ENCODE assay signal across 9 cellular contexts in the genomic region with DNA sequence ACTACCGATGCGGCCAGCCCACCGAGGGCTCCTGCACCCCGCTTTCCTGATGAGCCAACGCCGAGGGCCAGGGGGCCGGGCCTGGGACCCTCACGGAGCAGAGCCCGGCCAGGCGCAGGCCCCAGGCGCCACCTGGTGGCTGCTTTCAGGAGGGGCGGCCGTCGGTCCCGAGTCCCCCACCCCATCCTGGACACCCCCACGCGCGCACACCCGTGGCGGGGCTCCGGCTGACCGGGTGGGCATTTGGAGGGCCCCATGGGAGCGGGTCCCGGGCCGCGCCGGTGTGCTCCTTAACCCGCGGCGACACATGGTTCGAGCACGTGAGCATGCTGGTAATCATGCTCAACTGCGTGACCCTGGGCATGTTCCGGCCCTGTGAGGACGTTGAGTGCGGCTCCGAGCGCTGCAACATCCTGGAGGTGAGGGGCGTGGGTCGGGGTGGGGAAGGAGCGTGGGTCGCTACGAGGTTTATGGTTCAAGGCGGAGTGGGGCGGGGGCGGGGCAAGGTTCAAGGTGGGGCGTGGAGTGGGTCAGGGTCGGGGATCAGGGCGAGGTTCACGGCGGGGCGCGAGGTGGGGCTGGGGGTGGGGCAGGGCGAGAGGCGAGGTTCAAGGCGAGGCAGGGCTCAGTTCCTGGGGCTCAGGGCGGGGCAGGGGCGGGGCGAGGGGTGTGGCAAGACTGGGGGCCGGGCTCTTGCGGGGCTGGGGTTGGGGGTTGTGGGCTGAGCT. TPM values are rescaled to one million over a fixed set of nuclear protein-coding genes. Genes with fewer than 3 reads are reported as not detected.
A peak's percentile ranks its signal among the peaks of the same experiment; 100 is the strongest.
DNase-seq lines count a peak whose midpoint lies in the region; ATAC-seq, FAIRE-seq and TF ChIP-seq lines count a peak whose summit lies in the region.
"Had no signal": no experiment of that assay in that cellular context is flagged by ENCODE, and none has a peak within 500 bp of the region (broad histone marks: within the 10 kb centered on the region; RNA-seq: fewer than 3 reads in every experiment).

No MANE protein-coding gene starts in this region.

- peaks cover 29% of the 10 kb centered on the region; the same call in 1 of the 2 replicates for H4K20me1 ChIP-seq in HepG2 (ENCODE audit: insufficient read depth, low read length)

- H3K79me2 ChIP-seq in HepG2 (ENCODE audit: insufficient read depth, low read length): no peaks in the 10 kb centered on the region

- BruUV-seq in A673 (replicated peaks; lab: Mats Ljungman, UMichigan) (no TSS peak), HepG2 (replicated peaks; lab: Mats Ljungman, UMichigan) (no TSS peak)

- H3K4me1 ChIP-seq in A673 (ENCODE audit: insufficient read depth, low read length, poor library complexity, severe bottlenecking): peaks cover 10% of the 10 kb centered on the region
- H3K4me1 ChIP-seq in ascending aorta: no peaks in the 10 kb centered on the region
- H3K4me1 ChIP-seq in HepG2 (ENCODE audit: insufficient read depth, low read length): peaks cover 31% of the 10 kb centered on the region

- peak; percentile 96 for TF ChIP-seq RAD21 in HepG2 (CRISPR knock-in tag; IDR thresholded peaks at IDR 0.05)

- no peak overlapping the region for H3K4me2 ChIP-seq in HepG2 (ENCODE audit: low read depth, low read length)

- TF ChIP-seq CTCF in A673 (conservative IDR thresholded peaks at IDR 0.05; ENCODE audit: low read depth, low read length): peak; percentile 88
- peak; percentile 58 for TF ChIP-seq CTCF in GM13977 (IDR thresholded peaks at IDR 0.05; ENCODE audit: extremely low read depth, insufficient read depth, missing control alignments)
- TF ChIP-seq CTCF in ascending aorta (IDR thresholded peaks at IDR 0.05): peak; percentile 91 to 97 (median 93)
- peak; percentile 86 for TF ChIP-seq CTCF in HepG2 (CRISPR knock-in tag; IDR thresholded peaks at IDR 0.05)

- in situ Hi-C loops in GM13977 (cut with MboI; ENCODE audit: low pct_unique_long_range_greater_than_20kb, low sequenced_read_pairs, unreplicated experiment): no loop called here
- in situ Hi-C loops in HepG2 (cut with HindIII; ENCODE audit: extremely low pct_ligation_motif_present, low pct_unique_long_range_greater_than_20kb): loop anchor here (5.0 kb wide), 1 partner anchor 83 kb away; no protein-coding TSS in a partner anchor

- TF ChIP-seq POLR2A in HepG2 (IDR thresholded peaks at IDR 0.05; ENCODE audit: insufficient read depth in 1 of 2, low read depth in 2 of 2, low read length in 2 of 2): no peak

- DNase-seq in A673 (ENCODE audit: low spot score) (no peak), GM13977 (ENCODE audit: low spot score) (peak; percentile 75), ascending aorta (ENCODE audit: low spot score in 2 of 2) (no peak), HepG2 (ENCODE audit: low spot score) (no peak), SW480 (ENCODE audit: low spot score) (no peak), AG08395 (ENCODE audit: low spot score) (no peak), NOMO-1 (lab: John Stamatoyannopoulos, UW; ENCODE audit: unreplicated experiment in 2 of 2) (no peak), NCI-H2081 (lab: John Stamatoyannopoulos, UW) (no peak)

- H3K36me3 ChIP-seq in A673 (ENCODE audit: insufficient read depth, low read length, poor library complexity, severe bottlenecking) (no peaks in the 10 kb centered on the region), ascending aorta (no peaks in the 10 kb centered on the region), HepG2 (replicated peaks in 1 of 2; ENCODE audit: control insufficient read depth in 1 of 2, insufficient read depth in 2 of 2, low read length in 2 of 2) (no peaks in the 10 kb centered on the region)

- H3K4me3 ChIP-seq in A673 (ENCODE audit: low read depth, low read length, poor library complexity, severe bottlenecking): no peak overlapping the region
- no peak overlapping the region for H3K4me3 ChIP-seq in ascending aorta
- H3K4me3 ChIP-seq in HepG2 (replicated peaks in 1 of 3; ENCODE audit: insufficient read depth in 1 of 3, low read depth in 2 of 3, low read length in 3 of 3): no peak overlapping the region
- H3K4me3 ChIP-seq: SK-N-MC had no signal

- H3K9me3 ChIP-seq in A673 (ENCODE audit: low read depth, low read length, poor library complexity, severe bottlenecking) (no peaks in the 10 kb centered on the region), ascending aorta (no peaks in the 10 kb centered on the region), HepG2 (ENCODE audit: low read length) (no peaks in the 10 kb centered on the region)

- no peak for FAIRE-seq in HepG2 (lab: Jason Lieb, UNC)

- TF ChIP-seq EP300 in HepG2 (IDR thresholded peaks at IDR 0.05; ENCODE audit: low read depth in 2 of 2, low read length in 2 of 2): no peak
- no peak for TF ChIP-seq EP300 in HepG2 (CRISPR knock-in tag; IDR thresholded peaks at IDR 0.05; ENCODE audit: borderline replicate concordance)

- 30% methylated on average over 24 of the region's 61 CpGs for WGBS in HepG2 (ENCODE audit: low lambda C conversion rate)

- ATAC-seq in HepG2: peak; percentile 48

- CTCF ChIA-PET in A673 (lab: Charles Lee): interaction anchor here (1.0 kb wide), 1 partner anchor 89 kb away, joined by 3 read pairs; no protein-coding TSS in a partner anchor
- CTCF ChIA-PET in HepG2 (lab: Yijun Ruan, JAX; ENCODE audit: low intra/inter-chr PET ratio, low total read pairs): interaction anchor here (1.4 to 1.7 kb wide), 2 partner anchors 10 to 92 kb away, joined by 3 to 6 read pairs; no protein-coding TSS in a partner anchor

- intact Hi-C loops in A673 (cut with micrococcal nuclease; ENCODE audit: unreplicated experiment): loop anchor here (1.0 kb wide), 1 partner anchor 89 kb away; no protein-coding TSS in a partner anchor
- intact Hi-C loops in ascending aorta (cut with DNase I): loop anchor here (1.0 to 2.0 kb wide), 2 partner anchors 89 to 140 kb away; no protein-coding TSS in a partner anchor
- intact Hi-C loops in HepG2 (cut with micrococcal nuclease; ENCODE audit: unreplicated experiment): loop anchor here (1.0 kb wide), 1 partner anchor 89 kb away; no protein-coding TSS in a partner anchor

- H2AFZ ChIP-seq in HepG2 (ENCODE audit: low read length): no peak overlapping the region

- POLR2A ChIA-PET in A673 (lab: Charles Lee; ENCODE audit: low non-redundant PET) (no interaction called here), HepG2 (lab: Yijun Ruan, JAX) (no interaction called here)

- H3K27me3 ChIP-seq in A673 (replicated peaks; ENCODE audit: insufficient read depth, low read depth, low read length, poor library complexity) (no peaks in the 10 kb centered on the region), ascending aorta (no peaks in the 10 kb centered on the region), HepG2 (ENCODE audit: control insufficient read depth in 1 of 2, insufficient read depth in 2 of 2, low read length in 2 of 2) (peaks cover 2 to 33% of the 10 kb centered on the region in 2 experiments; a peak in 4 of 5 replicates)

- H3K27ac ChIP-seq in A673 (ENCODE audit: low read depth, low read length, poor library complexity, severe bottlenecking) (no peak overlapping the region), ascending aorta (no peak overlapping the region), HepG2 (ENCODE audit: extremely low read length, insufficient read depth, low read length) (no peak overlapping the region)
- H3K27ac ChIP-seq: SK-N-MC had no signal

- H3K9ac ChIP-seq in HepG2 (ENCODE audit: insufficient read depth, low read depth, low read length): no peak overlapping the region

RNA-seq across cellular contexts. Expression of gene TPSG1, which starts 30.2 kb away (rescaled TPM):
- total RNA-seq in A673 (2021) (not detected in 2 replicates), ascending aorta (not detected), HepG2 (2016; rRNA removed; fragmentation: Illumina TruSeq; extraction: Trizol) (not detected in 2 replicates)
- total RNA-seq in HepG2 (2016; cell fraction: cytosol; rRNA removed; fragmentation: Illumina TruSeq; extraction: Trizol; ENCODE audit: low read depth): not detected in 2 replicates
- total RNA-seq in HepG2 (2016; cell fraction: insoluble cytoplasmic fraction; rRNA removed; fragmentation: Illumina TruSeq; extraction: Trizol): not detected in 2 replicates
- not detected in 2 replicates for total RNA-seq in HepG2 (2016; cell fraction: membrane; rRNA removed; fragmentation: Illumina TruSeq; extraction: Trizol)
- not detected in 2 replicates for total RNA-seq in HepG2 (2016; cell fraction: nucleus; rRNA removed; fragmentation: Illumina TruSeq; extraction: Trizol)
- not detected in 2 replicates for polyA plus RNA-seq in HepG2 (2011; rRNA removed)
- 0.04 TPM in 1 of 2 replicates, not detected in the other for polyA plus RNA-seq in HepG2 (2011; cell fraction: cytosol; rRNA removed)
- polyA plus RNA-seq in HepG2 (2011; cell fraction: nucleus; rRNA removed): 0.24 and 0.31 TPM in 2 replicates
- polyA plus RNA-seq in HepG2 (2012): not detected in 2 replicates
- polyA plus RNA-seq in HepG2 (2016; cell fraction: cytosol; fragmentation: Illumina TruSeq; extraction: Trizol; ENCODE audit: low read depth): not detected in 2 replicates
- polyA plus RNA-seq in HepG2 (2016; cell fraction: insoluble cytoplasmic fraction; fragmentation: Illumina TruSeq; extraction: Trizol; ENCODE audit: low read depth): not detected in 2 replicates
- polyA plus RNA-seq in HepG2 (2016; cell fraction: membrane; fragmentation: Illumina TruSeq; extraction: Trizol; ENCODE audit: low read depth): not detected in 2 replicates
- not detected in 2 replicates for polyA plus RNA-seq in HepG2 (2016; cell fraction: nucleus; fragmentation: Illumina TruSeq; extraction: Trizol; ENCODE audit: insufficient read depth, low read depth)
- not detected in 2 replicates for polyA minus RNA-seq in HepG2 (2011; rRNA and poly(A)+ RNA removed; ENCODE audit: low replicate concordance)
- not detected in 2 replicates for polyA minus RNA-seq in HepG2 (2011; cell fraction: cytosol; rRNA and poly(A)+ RNA removed)
- not detected in 2 replicates for polyA minus RNA-seq in HepG2 (2011; cell fraction: nucleus; rRNA and poly(A)+ RNA removed)

RNA-seq across cellular contexts. Expression of gene TPSB2, which starts 35.2 kb away (rescaled TPM):
- total RNA-seq in A673 (2021): 9.6 and 16.7 TPM in 2 replicates
- total RNA-seq in ascending aorta: not detected
- not detected in 2 replicates for total RNA-seq in HepG2 (2016; rRNA removed; fragmentation: Illumina TruSeq; extraction: Trizol)
- not detected in 2 replicates for total RNA-seq in HepG2 (2016; cell fraction: cytosol; rRNA removed; fragmentation: Illumina TruSeq; extraction: Trizol; ENCODE audit: low read depth)
- not detected in 2 replicates for total RNA-seq in HepG2 (2016; cell fraction: insoluble cytoplasmic fraction; rRNA removed; fragmentation: Illumina TruSeq; extraction: Trizol)
- total RNA-seq in HepG2 (2016; cell fraction: membrane; rRNA removed; fragmentation: Illumina TruSeq; extraction: Trizol): not detected in 2 replicates
- not detected in 2 replicates for total RNA-seq in HepG2 (2016; cell fraction: nucleus; rRNA removed; fragmentation: Illumina TruSeq; extraction: Trizol)
- 0.14 TPM in 1 of 2 replicates, not detected in the other for polyA plus RNA-seq in HepG2 (2011; rRNA removed)
- 0.14 and 0.15 TPM in 2 replicates for polyA plus RNA-seq in HepG2 (2011; cell fraction: cytosol; rRNA removed)
- 0.11 TPM in 1 of 2 replicates, not detected in the other for polyA plus RNA-seq in HepG2 (2011; cell fraction: nucleus; rRNA removed)
- polyA plus RNA-seq in HepG2 (2012): not detected in 2 replicates
- not detected in 2 replicates for polyA plus RNA-seq in HepG2 (2016; cell fraction: cytosol; fragmentation: Illumina TruSeq; extraction: Trizol; ENCODE audit: low read depth)
- not detected in 2 replicates for polyA plus RNA-seq in HepG2 (2016; cell fraction: insoluble cytoplasmic fraction; fragmentation: Illumina TruSeq; extraction: Trizol; ENCODE audit: low read depth)
- not detected in 2 replicates for polyA plus RNA-seq in HepG2 (2016; cell fraction: membrane; fragmentation: Illumina TruSeq; extraction: Trizol; ENCODE audit: low read depth)
- not detected in 2 replicates for polyA plus RNA-seq in HepG2 (2016; cell fraction: nucleus; fragmentation: Illumina TruSeq; extraction: Trizol; ENCODE audit: insufficient read depth, low read depth)
- polyA minus RNA-seq in HepG2 (2011; rRNA and poly(A)+ RNA removed; ENCODE audit: low replicate concordance): not detected in 2 replicates
- not detected in 2 replicates for polyA minus RNA-seq in HepG2 (2011; cell fraction: cytosol; rRNA and poly(A)+ RNA removed)
- polyA minus RNA-seq in HepG2 (2011; cell fraction: nucleus; rRNA and poly(A)+ RNA removed): not detected in 2 replicates

RNA-seq across cellular contexts. Expression of gene CACNA1H, which starts 41.9 kb away (rescaled TPM):
- total RNA-seq in A673 (2021) (19.7 and 25.0 TPM in 2 replicates), ascending aorta (57.5 TPM), HepG2 (2016; rRNA removed; fragmentation: Illumina TruSeq; extraction: Trizol) (0.40 and 0.56 TPM in 2 replicates)
- total RNA-seq in HepG2 (2016; cell fraction: cytosol; rRNA removed; fragmentation: Illumina TruSeq; extraction: Trizol; ENCODE audit: low read depth): under 0.01 TPM in 1 of 2 replicates, not detected in the other
- 0.30 and 0.52 TPM in 2 replicates for total RNA-seq in HepG2 (2016; cell fraction: insoluble cytoplasmic fraction; rRNA removed; fragmentation: Illumina TruSeq; extraction: Trizol)
- total RNA-seq in HepG2 (2016; cell fraction: membrane; rRNA removed; fragmentation: Illumina TruSeq; extraction: Trizol): 0.17 and 0.22 TPM in 2 replicates
- total RNA-seq in HepG2 (2016; cell fraction: nucleus; rRNA removed; fragmentation: Illumina TruSeq; extraction: Trizol): 0.59 and 1.2 TPM in 2 replicates
- 1.8 and 3.0 TPM in 2 replicates for polyA plus RNA-seq in HepG2 (2011; rRNA removed)
- 1.9 and 2.4 TPM in 2 replicates for polyA plus RNA-seq in HepG2 (2011; cell fraction: cytosol; rRNA removed)
- 13.0 and 15.5 TPM in 2 replicates for polyA plus RNA-seq in HepG2 (2011; cell fraction: nucleus; rRNA removed)
- 0.21 and 1.4 TPM in 2 replicates for polyA plus RNA-seq in HepG2 (2012)
- 0.03 and 0.05 TPM in 2 replicates for polyA plus RNA-seq in HepG2 (2016; cell fraction: cytosol; fragmentation: Illumina TruSeq; extraction: Trizol; ENCODE audit: low read depth)
- polyA plus RNA-seq in HepG2 (2016; cell fraction: insoluble cytoplasmic fraction; fragmentation: Illumina TruSeq; extraction: Trizol; ENCODE audit: low read depth): 0.22 TPM in 2 replicates
- 0.10 and 0.14 TPM in 2 replicates for polyA plus RNA-seq in HepG2 (2016; cell fraction: membrane; fragmentation: Illumina TruSeq; extraction: Trizol; ENCODE audit: low read depth)
- polyA plus RNA-seq in HepG2 (2016; cell fraction: nucleus; fragmentation: Illumina TruSeq; extraction: Trizol; ENCODE audit: insufficient read depth, low read depth): 1.6 and 2.0 TPM in 2 replicates
- polyA minus RNA-seq in HepG2 (2011; rRNA and poly(A)+ RNA removed; ENCODE audit: low replicate concordance): 0.40 and 7.6 TPM in 2 replicates
- polyA minus RNA-seq in HepG2 (2011; cell fraction: cytosol; rRNA and poly(A)+ RNA removed): 3.0 and 3.5 TPM in 2 replicates
- polyA minus RNA-seq in HepG2 (2011; cell fraction: nucleus; rRNA and poly(A)+ RNA removed): 2.7 and 4.5 TPM in 2 replicates

RNA-seq across cellular contexts. Expression of gene TPSAB1, which starts 45.7 kb away (rescaled TPM):
- total RNA-seq in A673 (2021) (19.5 and 22.9 TPM in 2 replicates), ascending aorta (6.7 TPM), HepG2 (2016; rRNA removed; fragmentation: Illumina TruSeq; extraction: Trizol) (not detected in 2 replicates)
- total RNA-seq in HepG2 (2016; cell fraction: cytosol; rRNA removed; fragmentation: Illumina TruSeq; extraction: Trizol; ENCODE audit: low read depth): not detected in 2 replicates
- not detected in 2 replicates for total RNA-seq in HepG2 (2016; cell fraction: insoluble cytoplasmic fraction; rRNA removed; fragmentation: Illumina TruSeq; extraction: Trizol)
- not detected in 2 replicates for total RNA-seq in HepG2 (2016; cell fraction: membrane; rRNA removed; fragmentation: Illumina TruSeq; extraction: Trizol)
- not detected in 2 replicates for total RNA-seq in HepG2 (2016; cell fraction: nucleus; rRNA removed; fragmentation: Illumina TruSeq; extraction: Trizol)
- 0.05 and 0.12 TPM in 2 replicates for polyA plus RNA-seq in HepG2 (2011; rRNA removed)
- 0.13 and 0.16 TPM in 2 replicates for polyA plus RNA-seq in HepG2 (2011; cell fraction: cytosol; rRNA removed)
- polyA plus RNA-seq in HepG2 (2011; cell fraction: nucleus; rRNA removed): 0.35 TPM in 1 of 2 replicates, not detected in the other
- polyA plus RNA-seq in HepG2 (2012): not detected in 2 replicates
- not detected in 2 replicates for polyA plus RNA-seq in HepG2 (2016; cell fraction: cytosol; fragmentation: Illumina TruSeq; extraction: Trizol; ENCODE audit: low read depth)
- not detected in 2 replicates for polyA plus RNA-seq in HepG2 (2016; cell fraction: insoluble cytoplasmic fraction; fragmentation: Illumina TruSeq; extraction: Trizol; ENCODE audit: low read depth)
- not detected in 2 replicates for polyA plus RNA-seq in HepG2 (2016; cell fraction: membrane; fragmentation: Illumina TruSeq; extraction: Trizol; ENCODE audit: low read depth)
- polyA plus RNA-seq in HepG2 (2016; cell fraction: nucleus; fragmentation: Illumina TruSeq; extraction: Trizol; ENCODE audit: insufficient read depth, low read depth): not detected in 2 replicates
- polyA minus RNA-seq in HepG2 (2011; rRNA and poly(A)+ RNA removed; ENCODE audit: low replicate concordance): not detected in 2 replicates
- polyA minus RNA-seq in HepG2 (2011; cell fraction: cytosol; rRNA and poly(A)+ RNA removed): not detected in 2 replicates
- polyA minus RNA-seq in HepG2 (2011; cell fraction: nucleus; rRNA and poly(A)+ RNA removed): not detected in 2 replicates
